ENCODE assay signal across 9 cellular contexts in the genomic region with DNA sequence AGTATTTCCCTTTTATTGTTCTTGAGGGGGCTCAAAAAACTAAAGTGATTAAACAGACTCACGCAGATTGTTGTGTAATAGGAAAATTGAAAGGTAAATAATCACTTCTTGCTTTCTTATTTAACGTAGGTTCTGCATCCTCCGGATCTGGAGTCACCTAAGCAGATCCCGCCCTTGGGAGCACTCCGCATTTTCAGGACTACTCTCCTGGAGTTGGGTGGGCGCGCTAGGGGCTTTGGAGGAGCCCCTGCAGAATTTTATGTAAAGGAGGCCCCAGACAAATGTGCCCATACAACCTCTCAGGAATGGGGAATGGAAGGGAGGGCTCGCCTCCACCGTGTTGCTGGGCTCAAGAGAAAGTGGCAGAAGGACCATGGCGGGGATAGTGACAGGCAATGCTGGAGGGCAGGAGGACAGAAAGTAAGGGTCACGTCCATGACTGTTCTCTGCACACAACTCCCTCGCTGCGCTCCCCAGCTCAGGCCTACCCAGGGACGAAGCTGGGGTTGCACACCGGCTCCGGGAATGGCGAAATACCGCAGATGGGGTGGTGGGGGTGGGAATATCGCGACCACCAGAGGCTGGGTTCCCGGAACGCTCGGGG. TPM values are rescaled to one million over a fixed set of nuclear protein-coding genes. Genes with fewer than 3 reads are reported as not detected.
A peak's percentile ranks its signal among the peaks of the same experiment; 100 is the strongest.
DNase-seq lines count a peak whose midpoint lies in the region; ATAC-seq, FAIRE-seq and TF ChIP-seq lines count a peak whose summit lies in the region.
"Had no signal": no experiment of that assay in that cellular context is flagged by ENCODE, and none has a peak within 500 bp of the region (broad histone marks: within the 10 kb centered on the region; RNA-seq: fewer than 3 reads in every experiment).

No MANE protein-coding gene starts in this region.

- no peak for TF ChIP-seq RAD21 in GM12878 (IDR thresholded peaks at IDR 0.05; ENCODE audit: insufficient read depth, low read depth, low read length)

- H3K9me3 ChIP-seq in GM23248 (ENCODE audit: low read depth) (no peaks in the 10 kb centered on the region), GM12878 (replicated peaks; ENCODE audit: control insufficient read depth, insufficient read depth, low read length) (no peaks in the 10 kb centered on the region)

- H3K36me3 ChIP-seq in GM23248 (ENCODE audit: low read depth) (no peaks in the 10 kb centered on the region), GM12878 (ENCODE audit: control insufficient read depth in 2 of 2, insufficient read depth in 2 of 2, low read length in 1 of 2) (no peaks in the 10 kb centered on the region)

- no TSS peak for BruUV-seq in GM12878 (replicated peaks; lab: Mats Ljungman, UMichigan)

- peaks cover 52% of the 10 kb centered on the region for H3K4me1 Mint-ChIP-seq in HFFc6 (ENCODE audit: low read depth)

- H3K4me2 ChIP-seq in GM23248 (ENCODE audit: unreplicated experiment) (peak overlapping the region; percentile 93), GM12878 (ENCODE audit: control insufficient read depth, insufficient read depth) (0 out of 2 replicates have a peak overlapping the region, but pooled peaks have one; percentile 35)

- SMC1A ChIA-PET in GM12878 (lab: Charles Lee; ENCODE audit: uncharacterized antibody, unreplicated experiment) = no interaction called here

- TF ChIP-seq CTCF in GM12878 (IDR thresholded peaks at IDR 0.05 in 2 of 3, conservative IDR thresholded peaks at IDR 0.05 in 1 of 3; ENCODE audit: control insufficient read depth in 2 of 3, extremely low read depth in 1 of 3, insufficient read depth in 1 of 3, low read depth in 3 of 3, low read length in 3 of 3) (no peak), HFFc6 (IDR thresholded peaks at IDR 0.05) (no peak)

- H4K20me1 ChIP-seq in GM23248 (ENCODE audit: insufficient read depth) = no peaks in the 10 kb centered on the region
- H4K20me1 ChIP-seq in GM12878 (ENCODE audit: control insufficient read depth, insufficient read depth) = no peaks in the 10 kb centered on the region

- H3K79me2 ChIP-seq in GM23248 (ENCODE audit: insufficient read depth) (no peaks in the 10 kb centered on the region), GM12878 (ENCODE audit: control insufficient read depth, insufficient read depth, low read length) (no peaks in the 10 kb centered on the region)

- POLR2A ChIA-PET in GM12878 (lab: Charles Lee) = interaction anchor here (0.6 kb wide), 1 partner anchor 309 kb away, joined by 3 read pairs; no protein-coding TSS in a partner anchor

- intact Hi-C loops in GM12878 (cut with micrococcal nuclease; ENCODE audit: unreplicated experiment) = no loop called here
- intact Hi-C loops in sciatic nerve (cut with DNase I) = no loop called here

- no peak for TF ChIP-seq EP300 in GM12878 (IDR thresholded peaks at IDR 0.05; ENCODE audit: borderline replicate concordance in 1 of 2, control insufficient read depth in 1 of 2, low read depth in 2 of 2, low read length in 2 of 2)

- whole genome bisulfite sequencing in GM23248 (ENCODE audit: low coverage in 1 of 2, low lambda C conversion rate in 2 of 2, missing lambda C conversion rate in 2 of 2), 2 experiments = 56 to 62% methylated on average over 22 to 23 of the region's 23 CpGs
- WGBS in GM12878 (ENCODE audit: insufficient coverage, insufficient replicate concordance, low lambda C conversion rate, missing lambda C conversion rate) = 71% methylated on average over 23 of the region's 23 CpGs

- no peaks in the 10 kb centered on the region for H3K36me3 Mint-ChIP-seq in HFFc6 (ENCODE audit: low read depth)

- no peaks in the 10 kb centered on the region for H3K9me3 Mint-ChIP-seq in HFFc6

- H3K27me3 ChIP-seq in GM23248 (replicated peaks; ENCODE audit: insufficient read depth) (no peaks in the 10 kb centered on the region), GM12878 (replicated peaks in 1 of 2; ENCODE audit: control insufficient read depth in 2 of 2, insufficient read depth in 2 of 2, low read length in 1 of 2) (peaks cover 0 to 5% of the 10 kb centered on the region in 2 experiments; a peak in 2 of 4 replicates)

- DNase-seq in GM23248 (no peak), GM12878 (ENCODE audit: low read depth, low spot score) (no peak), sciatic nerve (ENCODE audit: low spot score) (no peak), HFFc6 (no peak), AG20443 (ENCODE audit: low spot score) (no peak), erythroblast (lab: John Stamatoyannopoulos, UW) (no peak), SIG-M5 treated with dmso at 0.1 percent for 504 hours (lab: John Stamatoyannopoulos, UW; ENCODE audit: unreplicated experiment) (no peak)
- DNase-seq: NCI-H510A treated with DMSO at 0.1 percent for 48 hours had no signal

- H3K27me3 Mint-ChIP-seq in HFFc6 (ENCODE audit: insufficient read depth) = no peaks in the 10 kb centered on the region; the same call in none of the 2 replicates

- H3K9ac ChIP-seq in GM23248 = peak overlapping the region; percentile 65
- no peak overlapping the region for H3K9ac ChIP-seq in GM12878 (ENCODE audit: control insufficient read depth, insufficient read depth, low read length)

- H3K9me2 ChIP-seq in GM23248 (ENCODE audit: insufficient read depth) = no peaks in the 10 kb centered on the region

- in situ Hi-C loops in GM23248 (cut with MboI) = no loop called here
- in situ Hi-C loops in GM12878 (cut with MboI) = no loop called here

- H3K27ac ChIP-seq in GM23248 (no peak overlapping the region; the same call in 1 of the 2 replicates), GM12878 (ENCODE audit: control insufficient read depth, insufficient read depth) (no peak overlapping the region)

- no peak for FAIRE-seq in GM12878 (lab: Jason Lieb, UNC)

- H3K4me1 ChIP-seq in GM23248 (ENCODE audit: insufficient read depth) = peaks cover 45% of the 10 kb centered on the region
- peaks cover 4% of the 10 kb centered on the region; the same call in 1 of the 2 replicates for H3K4me1 ChIP-seq in GM12878 (ENCODE audit: control insufficient read depth, insufficient read depth, low read length)

- no peak for TF ChIP-seq POLR2A in GM12878 (IDR thresholded peaks at IDR 0.05; ENCODE audit: low read depth, low read length)
- no peak for TF ChIP-seq POLR2A in erythroblast (IDR thresholded peaks at IDR 0.05; ENCODE audit: low read length)

- H3K4me3 ChIP-seq in GM23248 (peak overlapping the region; percentile 68), GM12878 (no peak overlapping the region), iPS-11a (ENCODE audit: low read depth, low read length) (peak overlapping the region; percentile 50)

- H3K27ac Mint-ChIP-seq in HFFc6 = no peak overlapping the region

- H3K4me3 Mint-ChIP-seq in HFFc6 = no peak overlapping the region

- H3F3A ChIP-seq in GM23248 (ENCODE audit: insufficient read depth) = peaks cover 34% of the 10 kb centered on the region

- RAD21 ChIA-PET in GM12878 (lab: Charles Lee; ENCODE audit: unreplicated experiment) = no interaction called here

- CTCF ChIA-PET in GM12878 (lab: Yijun Ruan, JAX) = no interaction called here

- ATAC-seq in GM12878 (no peak), sciatic nerve (peak; percentile 35)

- H2AFZ ChIP-seq in GM23248 (peak overlapping the region; percentile 97), GM12878 (ENCODE audit: control insufficient read depth, low read depth, low read length) (no peak overlapping the region)

RNA-seq across cellular contexts. Expression of gene MT2A, which starts 8.3 kb away (rescaled TPM):
- total RNA-seq in GM23248 (2014; rRNA removed; shearing (Covaris generic)) = 109 and 211 TPM in 2 replicates
- polyA plus RNA-seq in GM23248 (2016; fragmentation: Nextera tagmentation; extraction: Ambion mirVana) (3,414 and 3,441 TPM in 2 replicates), GM12878 (2011; rRNA removed) (8.1 and 11.3 TPM in 2 replicates), GM12878 (2014; fragmentation: Illumina TruSeq; extraction: Trizol) (0.41 and 7.3 TPM in 2 replicates), GM12878 (2014; fragmentation: Nextera tagmentation; extraction: Ambion mirVana) (10 to 100 TPM; 56.3 to 75.3 TPM), GM12878 (2014; rRNA removed) (52.3 and 59.0 TPM in 2 replicates), GM12878 (2016; fragmentation: Nextera tagmentation; extraction: Ambion mirVana) (100 to 1,000 TPM; 270 to 271 TPM)
- total RNA-seq in GM12878 (2013; cell fraction: nucleolus; rRNA removed) = 5.4 and 5.6 TPM in 2 replicates
- total RNA-seq in GM12878 (2014; rRNA removed) (19.0 and 20.1 TPM in 2 replicates), GM12878 (2014; rRNA removed; fragmentation: Illumina TruSeq; extraction: Trizol) (10.7 and 12.7 TPM in 2 replicates), GM12878 (2021) (44.8 and 54.8 TPM in 2 replicates), sciatic nerve (163 TPM)
- polyA plus RNA-seq in GM12878 (2011; ENCODE audit: low read depth) = 2.0 TPM
- 17.2 and 28.6 TPM in 2 replicates for polyA plus RNA-seq in GM12878 (2011; cell fraction: cytosol; rRNA removed)
- 19.9 and 26.7 TPM in 2 replicates for polyA plus RNA-seq in GM12878 (2011; cell fraction: nucleus; rRNA removed)
- 36.2 and 51.8 TPM in 2 replicates for polyA plus RNA-seq in GM12878 (2012)
- polyA minus RNA-seq in GM12878 (2011; rRNA and poly(A)+ RNA removed) = 6.4 and 16.9 TPM in 2 replicates
- polyA minus RNA-seq in GM12878 (2011; cell fraction: cytosol; rRNA and poly(A)+ RNA removed) = 22.2 and 29.9 TPM in 2 replicates
- 6.8 and 8.8 TPM in 2 replicates for polyA minus RNA-seq in GM12878 (2011; cell fraction: nucleus; rRNA and poly(A)+ RNA removed)
- 1,000 to 10,000 TPM in 3 of 6 experiments, 100 to 1,000 TPM in 3; 623 to 1,524 (median 1,044) TPM for total RNA-seq in HFFc6 (2021; fragmentation: NEBNext Ultra II Directional; extraction: Animal tissue kit (Norgen Biotek cat#: 25700))

RNA-seq across cellular contexts. Expression of gene MT1E, which starts 8.9 kb away (rescaled TPM):
- total RNA-seq in GM23248 (2014; rRNA removed; shearing (Covaris generic)) = 178 TPM in 2 replicates
- 329 and 352 TPM in 2 replicates for polyA plus RNA-seq in GM23248 (2016; fragmentation: Nextera tagmentation; extraction: Ambion mirVana)
- total RNA-seq in GM12878 (2013; cell fraction: nucleolus; rRNA removed) = not detected in 2 replicates
- total RNA-seq in GM12878 (2014; rRNA removed) = 10.0 and 11.0 TPM in 2 replicates
- 7.6 and 7.9 TPM in 2 replicates for total RNA-seq in GM12878 (2014; rRNA removed; fragmentation: Illumina TruSeq; extraction: Trizol)
- total RNA-seq in GM12878 (2021) = 10.6 and 12.7 TPM in 2 replicates
- polyA plus RNA-seq in GM12878 (2011; ENCODE audit: low read depth) = not detected
- 16.8 and 18.2 TPM in 2 replicates for polyA plus RNA-seq in GM12878 (2011; rRNA removed)
- 75.7 and 90.2 TPM in 2 replicates for polyA plus RNA-seq in GM12878 (2011; cell fraction: cytosol; rRNA removed)
- polyA plus RNA-seq in GM12878 (2011; cell fraction: nucleus; rRNA removed) = 49.1 and 65.0 TPM in 2 replicates
- 3.3 and 5.2 TPM in 2 replicates for polyA plus RNA-seq in GM12878 (2012)
- 0.48 and 5.8 TPM in 2 replicates for polyA plus RNA-seq in GM12878 (2014; fragmentation: Illumina TruSeq; extraction: Trizol)
- 10 to 100 TPM; 17.7 to 20.7 TPM for polyA plus RNA-seq in GM12878 (2014; fragmentation: Nextera tagmentation; extraction: Ambion mirVana)
- 16.2 and 18.8 TPM in 2 replicates for polyA plus RNA-seq in GM12878 (2014; rRNA removed)
- 10 to 100 TPM; 20.1 to 22.3 TPM for polyA plus RNA-seq in GM12878 (2016; fragmentation: Nextera tagmentation; extraction: Ambion mirVana)
- polyA minus RNA-seq in GM12878 (2011; rRNA and poly(A)+ RNA removed) = 11.3 and 52.1 TPM in 2 replicates
- 19.8 and 20.5 TPM in 2 replicates for polyA minus RNA-seq in GM12878 (2011; cell fraction: cytosol; rRNA and poly(A)+ RNA removed)
- 8.7 and 9.7 TPM in 2 replicates for polyA minus RNA-seq in GM12878 (2011; cell fraction: nucleus; rRNA and poly(A)+ RNA removed)
- total RNA-seq in sciatic nerve = 44.7 TPM
- 100 to 1,000 TPM; 192 to 469 (median 458) TPM for total RNA-seq in HFFc6 (2021; fragmentation: NEBNext Ultra II Directional; extraction: Animal tissue kit (Norgen Biotek cat#: 25700))

RNA-seq across cellular contexts. Expression of gene MT1M, which starts 15.7 kb away (rescaled TPM):
- 3.8 and 8.2 TPM in 2 replicates for total RNA-seq in GM23248 (2014; rRNA removed; shearing (Covaris generic))
- polyA plus RNA-seq in GM23248 (2016; fragmentation: Nextera tagmentation; extraction: Ambion mirVana) = 15.2 and 20.1 TPM in 2 replicates
- total RNA-seq in GM12878 (2013; cell fraction: nucleolus; rRNA removed) = not detected in 2 replicates
- total RNA-seq in GM12878 (2014; rRNA removed) = not detected in 2 replicates
- not detected in 2 replicates for total RNA-seq in GM12878 (2014; rRNA removed; fragmentation: Illumina TruSeq; extraction: Trizol)
- total RNA-seq in GM12878 (2021) = not detected in 2 replicates
- not detected for polyA plus RNA-seq in GM12878 (2011; ENCODE audit: low read depth)
- not detected in 2 replicates for polyA plus RNA-seq in GM12878 (2011; rRNA removed)
- not detected in 2 replicates for polyA plus RNA-seq in GM12878 (2011; cell fraction: cytosol; rRNA removed)
- not detected in 2 replicates for polyA plus RNA-seq in GM12878 (2011; cell fraction: nucleus; rRNA removed)
- polyA plus RNA-seq in GM12878 (2012) = not detected in 2 replicates
- polyA plus RNA-seq in GM12878 (2014; fragmentation: Illumina TruSeq; extraction: Trizol) = not detected in 2 replicates
- polyA plus RNA-seq in GM12878 (2014; fragmentation: Nextera tagmentation; extraction: Ambion mirVana) = not detected
- polyA plus RNA-seq in GM12878 (2014; rRNA removed) = not detected in 2 replicates
- polyA plus RNA-seq in GM12878 (2016; fragmentation: Nextera tagmentation; extraction: Ambion mirVana) = not detected
- polyA minus RNA-seq in GM12878 (2011; rRNA and poly(A)+ RNA removed) = not detected in 2 replicates
- polyA minus RNA-seq in GM12878 (2011; cell fraction: cytosol; rRNA and poly(A)+ RNA removed) = not detected in 2 replicates
- polyA minus RNA-seq in GM12878 (2011; cell fraction: nucleus; rRNA and poly(A)+ RNA removed) = not detected in 2 replicates
- 6.7 TPM for total RNA-seq in sciatic nerve
- total RNA-seq in HFFc6 (2021; fragmentation: NEBNext Ultra II Directional; extraction: Animal tissue kit (Norgen Biotek cat#: 25700)) = under 1 TPM in 5 of 6 experiments, not detected in 1; 0.21 to 0.41 (median 0.28) TPM

RNA-seq across cellular contexts. Expression of gene MT1A, which starts 21.8 kb away (rescaled TPM):
- total RNA-seq in GM23248 (2014; rRNA removed; shearing (Covaris generic)) = not detected in 2 replicates
- polyA plus RNA-seq in GM23248 (2016; fragmentation: Nextera tagmentation; extraction: Ambion mirVana) (2.3 and 3.3 TPM in 2 replicates), GM12878 (2011; rRNA removed) (not detected in 2 replicates), GM12878 (2014; fragmentation: Illumina TruSeq; extraction: Trizol) (not detected in 2 replicates), GM12878 (2014; fragmentation: Nextera tagmentation; extraction: Ambion mirVana) (not detected), GM12878 (2014; rRNA removed) (not detected in 2 replicates), GM12878 (2016; fragmentation: Nextera tagmentation; extraction: Ambion mirVana) (not detected)
- total RNA-seq in GM12878 (2013; cell fraction: nucleolus; rRNA removed) = not detected in 2 replicates
- total RNA-seq in GM12878 (2014; rRNA removed) (not detected in 2 replicates), GM12878 (2014; rRNA removed; fragmentation: Illumina TruSeq; extraction: Trizol) (not detected in 2 replicates), GM12878 (2021) (not detected in 2 replicates), sciatic nerve (1.8 TPM)
- not detected for polyA plus RNA-seq in GM12878 (2011; ENCODE audit: low read depth)
- polyA plus RNA-seq in GM12878 (2011; cell fraction: cytosol; rRNA removed) = not detected in 2 replicates
- not detected in 2 replicates for polyA plus RNA-seq in GM12878 (2011; cell fraction: nucleus; rRNA removed)
- polyA plus RNA-seq in GM12878 (2012) = not detected in 2 replicates
- not detected in 2 replicates for polyA minus RNA-seq in GM12878 (2011; rRNA and poly(A)+ RNA removed)
- not detected in 2 replicates for polyA minus RNA-seq in GM12878 (2011; cell fraction: cytosol; rRNA and poly(A)+ RNA removed)
- polyA minus RNA-seq in GM12878 (2011; cell fraction: nucleus; rRNA and poly(A)+ RNA removed) = not detected in 2 replicates
- total RNA-seq in HFFc6 (2021; fragmentation: NEBNext Ultra II Directional; extraction: Animal tissue kit (Norgen Biotek cat#: 25700)) = 1 to 10 TPM in 1 of 6 experiments, under 1 TPM in 1, not detected in 4; 0.50 to 1.5 TPM

RNA-seq across cellular contexts. Expression of gene MT3, which starts 27.4 kb away (rescaled TPM):
- total RNA-seq in GM23248 (2014; rRNA removed; shearing (Covaris generic)) = not detected in 2 replicates
- polyA plus RNA-seq in GM23248 (2016; fragmentation: Nextera tagmentation; extraction: Ambion mirVana) (not detected in 2 replicates), GM12878 (2011; rRNA removed) (0.24 and 0.41 TPM in 2 replicates), GM12878 (2014; fragmentation: Illumina TruSeq; extraction: Trizol) (not detected in 2 replicates), GM12878 (2014; fragmentation: Nextera tagmentation; extraction: Ambion mirVana) (not detected), GM12878 (2014; rRNA removed) (not detected in 2 replicates), GM12878 (2016; fragmentation: Nextera tagmentation; extraction: Ambion mirVana) (not detected)
- not detected in 2 replicates for total RNA-seq in GM12878 (2013; cell fraction: nucleolus; rRNA removed)
- total RNA-seq in GM12878 (2014; rRNA removed) (not detected in 2 replicates), GM12878 (2014; rRNA removed; fragmentation: Illumina TruSeq; extraction: Trizol) (not detected in 2 replicates), GM12878 (2021) (not detected in 2 replicates), sciatic nerve (94.5 TPM)
- polyA plus RNA-seq in GM12878 (2011; ENCODE audit: low read depth) = not detected
- 0.33 and 0.46 TPM in 2 replicates for polyA plus RNA-seq in GM12878 (2011; cell fraction: cytosol; rRNA removed)
- 0.25 TPM in 1 of 2 replicates, not detected in the other for polyA plus RNA-seq in GM12878 (2011; cell fraction: nucleus; rRNA removed)
- 1.00 TPM in 1 of 2 replicates, not detected in the other for polyA plus RNA-seq in GM12878 (2012)
- polyA minus RNA-seq in GM12878 (2011; rRNA and poly(A)+ RNA removed) = not detected in 2 replicates
- not detected in 2 replicates for polyA minus RNA-seq in GM12878 (2011; cell fraction: cytosol; rRNA and poly(A)+ RNA removed)
- not detected in 2 replicates for polyA minus RNA-seq in GM12878 (2011; cell fraction: nucleus; rRNA and poly(A)+ RNA removed)
- not detected for total RNA-seq in HFFc6 (2021; fragmentation: NEBNext Ultra II Directional; extraction: Animal tissue kit (Norgen Biotek cat#: 25700))
